15 cellular contexts compared by ENCODE assay signal in the genomic region with DNA sequence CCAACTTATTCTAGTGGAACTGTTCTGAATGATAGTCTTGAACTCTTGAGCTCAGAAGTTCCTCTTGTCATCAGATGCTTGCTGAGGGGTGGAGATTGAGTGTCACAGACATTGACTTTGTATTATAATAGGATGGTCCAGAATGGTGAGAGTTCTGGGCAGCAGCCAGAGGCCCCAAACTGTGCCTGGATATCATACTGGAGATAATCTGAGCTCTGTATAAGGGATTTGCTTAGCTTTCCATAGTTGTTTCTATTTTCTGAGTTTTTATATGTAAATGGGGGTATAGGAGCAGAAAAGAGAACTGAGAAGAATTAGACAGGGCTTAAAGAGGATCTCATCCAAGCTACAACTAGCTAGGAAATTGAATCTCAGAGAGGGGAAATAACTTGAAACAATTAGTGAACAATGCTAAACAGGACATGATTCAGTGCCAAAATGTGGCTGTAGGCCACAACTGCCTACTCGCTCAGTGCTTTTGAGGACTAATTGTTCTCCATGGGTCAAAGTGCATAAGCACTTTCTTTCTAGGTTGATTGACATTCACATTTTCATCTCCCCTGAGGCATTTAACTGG. TPM values are rescaled to one million over a fixed set of nuclear protein-coding genes. Genes with fewer than 3 reads are reported as not detected.
DNase-seq lines count a peak whose midpoint lies in the region; ATAC-seq, FAIRE-seq and TF ChIP-seq lines count a peak whose summit lies in the region.
"Had no signal": no experiment of that assay in that cellular context is flagged by ENCODE, and none has a peak within 500 bp of the region (broad histone marks: within the 10 kb centered on the region; RNA-seq: fewer than 3 reads in every experiment).

No MANE protein-coding gene starts in this region.

- no peak for TF ChIP-seq POLR2A in H54 (IDR thresholded peaks at IDR 0.05; ENCODE audit: low read depth, low read length)

- no peak overlapping the region for H3K4me3 ChIP-seq in cardiac muscle cell
- H3K4me3 ChIP-seq: esophagus squamous epithelium, SJCRH30 had no signal

- FAIRE-seq in H54 (lab: Jason Lieb, UNC): no peak

- H3K9me3 ChIP-seq in cardiac muscle cell (ENCODE audit: low read depth): no peaks in the 10 kb centered on the region
- H3K9me3 ChIP-seq: esophagus squamous epithelium, SJCRH30 had no signal

- DNase-seq in EH (ENCODE audit: low read depth): peak; percentile 57
- DNase-seq in SW480 (ENCODE audit: low spot score): peak; percentile 66
- peak in 1 of 2 donors; percentile 23 for DNase-seq in cardiac muscle cell (ENCODE audit: low read depth in 1 of 2, low spot score in 1 of 2)
- peak; percentile 68 for DNase-seq in renal cortical epithelial cell (ENCODE audit: low read depth)
- DNase-seq in NAMALWA (ENCODE audit: low spot score): no peak
- DNase-seq in NCI-H2196 treated with DMSO at 0.1 percent for 48 hours (lab: John Stamatoyannopoulos, UW; ENCODE audit: unreplicated experiment): no peak
- DNase-seq in H54 (ENCODE audit: insufficient read length, low spot score): no peak
- DNase-seq: activated effector memory CD4-positive, alpha-beta T cell treated with anti-CD3 and anti-CD28 coated beads, Interleukin-2, amount 50 U/mL, for 16 hours; CD4-positive, CD25-positive, alpha-beta regulatory T cell; cerebellar nuclear complex; esophagus squamous epithelium; NCI-H1105 treated with DMSO at 0.1 percent for 48 hours; NCI-H524; SJCRH30 had no signal

- peaks cover 14% of the 10 kb centered on the region for H3K4me1 ChIP-seq in cardiac muscle cell (ENCODE audit: low read depth)
- H3K4me1 ChIP-seq: esophagus squamous epithelium, SJCRH30 had no signal

- no peak for ATAC-seq in HG03565 (IDR thresholded peaks at IDR 0.05; ENCODE audit: unreplicated experiment)

- H3K36me3 ChIP-seq in cardiac muscle cell: no peaks in the 10 kb centered on the region
- H3K36me3 ChIP-seq: esophagus squamous epithelium, SJCRH30 had no signal

- no peak for TF ChIP-seq CTCF in cardiac muscle cell (IDR thresholded peaks at IDR 0.05; ENCODE audit: low read depth, low read length)

- H3K27ac ChIP-seq in cardiac muscle cell: peak overlapping the region; percentile 32
- H3K27ac ChIP-seq: SJCRH30 had no signal

- H3K27me3 ChIP-seq in cardiac muscle cell: no peaks in the 10 kb centered on the region
- H3K27me3 ChIP-seq: esophagus squamous epithelium, SJCRH30 had no signal

RNA-seq across cellular contexts. Expression of gene LCLAT1, which starts 10.1 kb away (rescaled TPM):
- total RNA-seq in cardiac muscle cell (19.6 and 22.6 TPM in 2 replicates), renal cortical epithelial cell (18.9 and 25.4 TPM in 2 replicates)
- polyA plus RNA-seq in cardiac muscle cell: 24.7 and 25.5 TPM in 2 replicates

Comparison
In these comparisons a context has a peak if more than half of its experiments do, and no peak if none do; other contexts are left out.
1. DNase-seq: peak in EH (single experiment), SW480 (single experiment) and renal cortical epithelial cell (single experiment); none in NAMALWA (single experiment), NCI-H2196 treated with DMSO at 0.1 percent for 48 hours (single experiment) and H54 (single experiment).